In genomic region chr14:105479438-105480164, GRCh38 we compare ENCODE assay signal across 10 cellular contexts. TPM values are rescaled to one million over a fixed set of nuclear protein-coding genes. Genes with fewer than 3 reads are reported as not detected.
DNase-seq lines count a peak whose midpoint lies in the region; ATAC-seq and TF ChIP-seq lines count a peak whose summit lies in the region.
"Had no signal": no experiment of that assay in that cellular context is flagged by ENCODE, and none has a peak within 500 bp of the region (broad histone marks: within the 10 kb centered on the region; RNA-seq: fewer than 3 reads in every experiment).

No MANE protein-coding gene starts in this region.

- peaks cover 36% of the 10 kb centered on the region for H3K4me1 Mint-ChIP-seq in activated CD4-positive, alpha-beta T cell treated with anti-CD3 and anti-CD28 coated beads for 36 hours
- peaks cover 41% of the 10 kb centered on the region for H3K4me1 Mint-ChIP-seq in stimulated activated effector memory CD8-positive, alpha-beta T cell treated with anti-CD3 and anti-CD28 coated beads, Interleukin-12 subunit alpha, Interleukin-12 subunit beta, amount 100 ng/mL, for 72 hours

- POLR2A ChIA-PET in activated CD4-positive, alpha-beta T cell treated with anti-CD3 and anti-CD28 coated beads for 36 hours (lab: Charles Lee) = no interaction called here

- CTCF ChIA-PET in activated CD4-positive, alpha-beta T cell treated with anti-CD3 and anti-CD28 coated beads for 36 hours (lab: Charles Lee) = interaction anchor here (1.2 to 2.9 kb wide), 2 partner anchors 11 to 22 kb away, joined by 6 to 55 read pairs; partner anchors contain the start of gene TEDC1

- DNase-seq in activated CD4-positive, alpha-beta T cell treated with anti-CD3 and anti-CD28 coated beads for 36 hours = peak; percentile 23
- no peak for DNase-seq in activated CD4-positive, alpha-beta T cell treated with anti-CD3 and anti-CD28 coated beads for 48 hours
- DNase-seq in NCI-H526 (lab: John Stamatoyannopoulos, UW) = peak; percentile 42 to 72
- DNase-seq in left ventricle myocardium inferior = no peak
- DNase-seq in stimulated activated effector memory CD8-positive, alpha-beta T cell treated with anti-CD3 and anti-CD28 coated beads, Interleukin-12 subunit alpha, Interleukin-12 subunit beta, amount 100 ng/mL, for 72 hours (ENCODE audit: low spot score in 2 of 2) = no peak
- no peak for DNase-seq in DMS153 (lab: John Stamatoyannopoulos, UW)
- DNase-seq: activated CD4-positive, alpha-beta T cell treated with anti-CD3 and anti-CD28 coated beads, Interleukin-2, amount 50 U/mL, for 48 hours; NCI-H1436 had no signal

- TF ChIP-seq CTCF in left ventricle myocardium inferior (IDR thresholded peaks at IDR 0.05; ENCODE audit: borderline replicate concordance) = no peak

- H3K4me1 ChIP-seq in left ventricle myocardium inferior = peaks cover 97% of the 10 kb centered on the region

- H3K36me3 ChIP-seq in left ventricle myocardium inferior = peaks cover 18% of the 10 kb centered on the region

- H3K9me3 ChIP-seq in left ventricle myocardium inferior (replicated peaks) = no peaks in the 10 kb centered on the region

- no peak for ATAC-seq in activated CD4-positive, alpha-beta T cell treated with anti-CD3 and anti-CD28 coated beads for 36 hours
- no peak for ATAC-seq in stimulated activated effector memory CD8-positive, alpha-beta T cell treated with anti-CD3 and anti-CD28 coated beads, Interleukin-12 subunit alpha, Interleukin-12 subunit beta, amount 100 ng/mL, for 72 hours
- ATAC-seq in HG02763 (IDR thresholded peaks at IDR 0.05; ENCODE audit: unreplicated experiment) = no peak
- ATAC-seq in HG02981 (IDR thresholded peaks at IDR 0.05; ENCODE audit: unreplicated experiment) = no peak

- H3K4me3 ChIP-seq in left ventricle myocardium inferior = no peak overlapping the region

- no peaks in the 10 kb centered on the region for H3K36me3 Mint-ChIP-seq in activated CD4-positive, alpha-beta T cell treated with anti-CD3 and anti-CD28 coated beads for 36 hours (ENCODE audit: low read depth)
- H3K36me3 Mint-ChIP-seq in stimulated activated effector memory CD8-positive, alpha-beta T cell treated with anti-CD3 and anti-CD28 coated beads, Interleukin-12 subunit alpha, Interleukin-12 subunit beta, amount 100 ng/mL, for 72 hours = peaks cover 31% of the 10 kb centered on the region

- H3K4me3 Mint-ChIP-seq in activated CD4-positive, alpha-beta T cell treated with anti-CD3 and anti-CD28 coated beads for 36 hours = peak overlapping the region; percentile 4
- peak overlapping the region; percentile 73 for H3K4me3 Mint-ChIP-seq in stimulated activated effector memory CD8-positive, alpha-beta T cell treated with anti-CD3 and anti-CD28 coated beads, Interleukin-12 subunit alpha, Interleukin-12 subunit beta, amount 100 ng/mL, for 72 hours

- no peak overlapping the region for H3K27ac Mint-ChIP-seq in activated CD4-positive, alpha-beta T cell treated with anti-CD3 and anti-CD28 coated beads for 36 hours
- H3K27ac Mint-ChIP-seq in stimulated activated effector memory CD8-positive, alpha-beta T cell treated with anti-CD3 and anti-CD28 coated beads, Interleukin-12 subunit alpha, Interleukin-12 subunit beta, amount 100 ng/mL, for 72 hours = peak overlapping the region; percentile 100

- H3K9me3 Mint-ChIP-seq in activated CD4-positive, alpha-beta T cell treated with anti-CD3 and anti-CD28 coated beads for 36 hours (ENCODE audit: low read depth) = no peaks in the 10 kb centered on the region
- H3K9me3 Mint-ChIP-seq in stimulated activated effector memory CD8-positive, alpha-beta T cell treated with anti-CD3 and anti-CD28 coated beads, Interleukin-12 subunit alpha, Interleukin-12 subunit beta, amount 100 ng/mL, for 72 hours = no peaks in the 10 kb centered on the region

- peaks cover 5% of the 10 kb centered on the region for H3K27me3 Mint-ChIP-seq in activated CD4-positive, alpha-beta T cell treated with anti-CD3 and anti-CD28 coated beads for 36 hours

- H3K27ac ChIP-seq in left ventricle myocardium inferior (replicated peaks) = peak overlapping the region; percentile 100

- H3K27me3 ChIP-seq in left ventricle myocardium inferior (ENCODE audit: low read depth) = no peaks in the 10 kb centered on the region

- intact Hi-C loops in activated CD4-positive, alpha-beta T cell treated with anti-CD3 and anti-CD28 coated beads for 36 hours (cut with DNase I, micrococcal nuclease) = loop anchor here (2.0 to 10.0 kb wide), 5 partner anchors 49 to 415 kb away; partner anchors contain the start of genes BRF1 (in 1 of the 2), GPR132 (in 1 of the 2) and TEX22 (in 1 of the 2)
- intact Hi-C loops in left ventricle myocardium inferior (cut with micrococcal nuclease) = no loop called here

RNA-seq across cellular contexts. Expression of gene CRIP2, which starts 5.0 kb away (rescaled TPM):
- 1 to 10 TPM; 1.1 to 1.2 TPM for total RNA-seq in activated CD4-positive, alpha-beta T cell treated with anti-CD3 and anti-CD28 coated beads for 36 hours
- total RNA-seq in left ventricle myocardium inferior = 1,068 TPM

RNA-seq across cellular contexts. Expression of gene CRIP1, which starts 7.1 kb away (rescaled TPM):
- 100 to 1,000 TPM; 182 to 186 TPM for total RNA-seq in activated CD4-positive, alpha-beta T cell treated with anti-CD3 and anti-CD28 coated beads for 36 hours
- total RNA-seq in left ventricle myocardium inferior = 65.9 TPM

RNA-seq across cellular contexts. Expression of gene TEDC1, which starts 11.4 kb away (rescaled TPM):
- total RNA-seq in activated CD4-positive, alpha-beta T cell treated with anti-CD3 and anti-CD28 coated beads for 36 hours = 10 to 100 TPM; 21.7 to 31.8 TPM
- 4.0 TPM for total RNA-seq in left ventricle myocardium inferior

RNA-seq across cellular contexts. Expression of gene TMEM121, which starts 46.8 kb away (rescaled TPM):
- 1 to 10 TPM; 7.2 to 9.2 TPM for total RNA-seq in activated CD4-positive, alpha-beta T cell treated with anti-CD3 and anti-CD28 coated beads for 36 hours
- total RNA-seq in left ventricle myocardium inferior = 2.1 TPM

RNA-seq across cellular contexts. Expression of gene MTA1, which starts 60.0 kb away (rescaled TPM):
- 100 to 1,000 TPM; 136 to 152 TPM for total RNA-seq in activated CD4-positive, alpha-beta T cell treated with anti-CD3 and anti-CD28 coated beads for 36 hours
- total RNA-seq in left ventricle myocardium inferior = 192 TPM

Comparison
In these comparisons a context has a peak if more than half of its experiments do, and no peak if none do; other contexts are left out.
1. DNase-seq: peak in activated CD4-positive, alpha-beta T cell treated with anti-CD3 and anti-CD28 coated beads for 36 hours (single experiment) and NCI-H526 (2 of 2); none in activated CD4-positive, alpha-beta T cell treated with anti-CD3 and anti-CD28 coated beads for 48 hours (single experiment), left ventricle myocardium inferior (single experiment), stimulated activated effector memory CD8-positive, alpha-beta T cell treated with anti-CD3 and anti-CD28 coated beads, Interleukin-12 subunit alpha, Interleukin-12 subunit beta, amount 100 ng/mL, for 72 hours (0 of 2) and DMS153 (single experiment).
2. RNA of gene CRIP2, which starts 5.0 kb away (total RNA-seq): 1,068 TPM in left ventricle myocardium inferior (single experiment); 1.1 to 1.2 TPM in activated CD4-positive, alpha-beta T cell treated with anti-CD3 and anti-CD28 coated beads for 36 hours; every median in the first group is over 100 times any median in the second.